ENCODE assay signal across 18 cellular contexts in genomic region chr13:53005631-53006030, GRCh38. TPM values are rescaled to one million over a fixed set of nuclear protein-coding genes. Genes with fewer than 3 reads are reported as not detected.
"Had no signal": no experiment of that assay in that cellular context is flagged by ENCODE, and none has a peak within 500 bp of the region (broad histone marks: within the 10 kb centered on the region; RNA-seq: fewer than 3 reads in every experiment).

No MANE protein-coding gene starts in this region.

- DNase-seq: activated naive CD4-positive, alpha-beta T cell treated with anti-CD3 and anti-CD28 coated beads for 36 hours; effector CD4-positive, alpha-beta T cell; foreskin melanocyte; heart left ventricle; left colon; mammary epithelial cell; naive thymus-derived CD4-positive, alpha-beta T cell; occipital lobe; right lobe of liver; spleen; stimulated activated CD4-positive, alpha-beta T cell treated with anti-CD3 and anti-CD28 coated beads, Interleukin-1b, Interleukin-23, amount 100 ng/mL, for 48 hours; tibial artery had no signal

- H3K9me3 Mint-ChIP-seq: activated naive CD4-positive, alpha-beta T cell treated with anti-CD3 and anti-CD28 coated beads for 36 hours; activated T-helper 1 cell treated with anti-CD3 and anti-CD28 coated beads, Interleukin-12 subunit alpha, Interleukin-12 subunit beta, Interleukin-2, Interleukin-4 antibody, amounts not matched to agents 30 ng/mL and 10 ng/mL and 1 ng/mL, durations not matched to agents 14 hours and 24 hours and 36 hours; stimulated activated memory B cell treated with anti-CD40 and anti-IgM and Interleukin-4, amounts not matched to agents 10 μg/mL and 1 μg/mL and 100 μg/mL, for 72 hours had no signal

- H3K27ac ChIP-seq: coronary artery, heart left ventricle, right lobe of liver, spleen, tibial artery had no signal

- H3K9me3 ChIP-seq: heart left ventricle, right lobe of liver, tibial artery had no signal

- H3K4me3 ChIP-seq: coronary artery, heart left ventricle, right lobe of liver, spleen, tibial artery had no signal

- ATAC-seq: heart left ventricle; left colon; naive thymus-derived CD4-positive, alpha-beta T cell; right lobe of liver; stimulated activated memory B cell treated with anti-CD40 and anti-IgM and Interleukin-4, amounts not matched to agents 10 μg/mL and 1 μg/mL and 100 μg/mL, for 72 hours had no signal

- H3K27ac Mint-ChIP-seq: activated naive CD4-positive, alpha-beta T cell treated with anti-CD3 and anti-CD28 coated beads for 36 hours; activated T-helper 1 cell treated with anti-CD3 and anti-CD28 coated beads, Interleukin-12 subunit alpha, Interleukin-12 subunit beta, Interleukin-2, Interleukin-4 antibody, amounts not matched to agents 30 ng/mL and 10 ng/mL and 1 ng/mL, durations not matched to agents 14 hours and 24 hours and 36 hours; naive thymus-derived CD4-positive, alpha-beta T cell; progenitor cell of endocrine pancreas; stimulated activated memory B cell treated with anti-CD40 and anti-IgM and Interleukin-4, amounts not matched to agents 10 μg/mL and 1 μg/mL and 100 μg/mL, for 72 hours had no signal

- H3K4me1 Mint-ChIP-seq: naive thymus-derived CD4-positive, alpha-beta T cell; stimulated activated memory B cell treated with anti-CD40 and anti-IgM and Interleukin-4, amounts not matched to agents 10 μg/mL and 1 μg/mL and 100 μg/mL, for 72 hours had no signal

- H3K27me3 Mint-ChIP-seq: progenitor cell of endocrine pancreas had no signal

- H3K36me3 Mint-ChIP-seq: naive thymus-derived CD4-positive, alpha-beta T cell; stimulated activated memory B cell treated with anti-CD40 and anti-IgM and Interleukin-4, amounts not matched to agents 10 μg/mL and 1 μg/mL and 100 μg/mL, for 72 hours had no signal

- H3K4me3 Mint-ChIP-seq: activated naive CD4-positive, alpha-beta T cell treated with anti-CD3 and anti-CD28 coated beads for 36 hours; activated T-helper 1 cell treated with anti-CD3 and anti-CD28 coated beads, Interleukin-12 subunit alpha, Interleukin-12 subunit beta, Interleukin-2, Interleukin-4 antibody, amounts not matched to agents 30 ng/mL and 10 ng/mL and 1 ng/mL, durations not matched to agents 14 hours and 24 hours and 36 hours; naive thymus-derived CD4-positive, alpha-beta T cell; stimulated activated memory B cell treated with anti-CD40 and anti-IgM and Interleukin-4, amounts not matched to agents 10 μg/mL and 1 μg/mL and 100 μg/mL, for 72 hours had no signal

- H3K36me3 ChIP-seq: heart left ventricle, right lobe of liver, spleen, tibial artery had no signal

- H3K27me3 ChIP-seq: right lobe of liver, spleen had no signal

- H3K4me1 ChIP-seq: right lobe of liver, tibial artery had no signal

RNA-seq across cellular contexts. Expression of gene OLFM4, which starts 23.0 kb away (rescaled TPM):
- total RNA-seq: activated naive CD4-positive, alpha-beta T cell treated with anti-CD3 and anti-CD28 coated beads for 36 hours; activated T-helper 1 cell treated with anti-CD3 and anti-CD28 coated beads, Interleukin-12 subunit alpha, Interleukin-12 subunit beta, Interleukin-2, Interleukin-4 antibody, amounts not matched to agents 30 ng/mL and 10 ng/mL and 1 ng/mL, durations not matched to agents 14 hours and 24 hours and 36 hours; astrocyte; endothelial cell of umbilical vein; mammary epithelial cell; naive thymus-derived CD4-positive, alpha-beta T cell; progenitor cell of endocrine pancreas had no signal
